15 cellular contexts compared by ENCODE assay signal in the genomic region with DNA sequence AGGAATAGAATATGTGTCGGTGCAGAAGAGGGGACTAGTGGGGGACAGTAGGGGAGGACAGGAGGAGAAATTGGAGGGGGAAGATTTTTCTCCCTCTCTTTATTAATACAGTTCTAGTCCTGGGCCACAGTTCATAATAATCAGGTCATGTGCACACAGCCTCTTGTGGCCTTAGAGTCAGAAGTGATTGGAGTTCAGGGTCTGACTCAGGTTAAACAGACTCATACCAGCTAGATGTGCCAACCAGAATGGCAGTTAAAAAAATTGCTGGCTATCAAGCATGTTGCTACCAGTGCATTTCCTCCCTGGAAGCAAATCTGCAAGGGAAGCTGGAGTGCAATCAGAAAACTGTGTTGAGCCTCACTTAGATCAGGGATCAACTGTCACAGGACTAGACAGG.
DNase-seq lines count a peak whose midpoint lies in the region; ATAC-seq and TF ChIP-seq lines count a peak whose summit lies in the region.
"Had no signal": no experiment of that assay in that cellular context is flagged by ENCODE, and none has a peak within 500 bp of the region (broad histone marks: within the 10 kb centered on the region; RNA-seq: fewer than 3 reads in every experiment).

No MANE protein-coding gene starts in this region.

- peak; percentile 68 for DNase-seq in MG63
- peak; percentile 11 for DNase-seq in astrocyte of the hippocampus (ENCODE audit: low read depth, low spot score)
- no peak for DNase-seq in hepatocyte (ENCODE audit: low spot score)
- no peak for DNase-seq in upper lobe of right lung
- DNase-seq in DMS153 treated with DMSO at 0.1 percent for 48 hours (lab: John Stamatoyannopoulos, UW; ENCODE audit: unreplicated experiment), result no peak
- DNase-seq in SK-N-DZ (ENCODE audit: low spot score), result no peak
- no peak for DNase-seq in NCI-H146 treated with DMSO at 0.1 percent for 48 hours (lab: John Stamatoyannopoulos, UW; ENCODE audit: unreplicated experiment)
- DNase-seq: brain microvascular endothelial cell; mesendoderm; NCI-H1417 treated with DMSO at 0.1 percent for 48 hours; NCI-H2227 treated with DMSO at 0.1 percent for 48 hours; small intestine; stimulated activated naive CD8-positive, alpha-beta T cell treated with anti-CD3 and anti-CD28 coated beads, Interleukin-15, Interleukin-2, amounts not matched to agents 100 U/mL and 50 U/mL, for 24 hours had no signal

- no peak overlapping the region for H3K4me2 ChIP-seq in hepatocyte
- H3K4me2 ChIP-seq: KMS-11 had no signal

- H3K9me2 ChIP-seq in hepatocyte (replicated peaks; ENCODE audit: insufficient read depth), result no peaks in the 10 kb centered on the region

- no peaks in the 10 kb centered on the region for H3K27me3 ChIP-seq in MG63
- no peaks in the 10 kb centered on the region for H3K27me3 ChIP-seq in hepatocyte
- no peaks in the 10 kb centered on the region for H3K27me3 ChIP-seq in upper lobe of right lung
- H3K27me3 ChIP-seq: brain microvascular endothelial cell had no signal

- H3K4me1 ChIP-seq in hepatocyte (ENCODE audit: insufficient read depth) (peaks cover 5% of the 10 kb centered on the region), upper lobe of right lung (peaks cover 14% of the 10 kb centered on the region)

- H4K20me1 ChIP-seq in hepatocyte (ENCODE audit: insufficient read depth, poor library complexity, severe bottlenecking), result no peaks in the 10 kb centered on the region

- H3K27ac ChIP-seq in hepatocyte, result peak overlapping the region; percentile 31
- H3K27ac ChIP-seq in upper lobe of right lung, result peak overlapping the region; percentile 63
- H3K27ac ChIP-seq: brain microvascular endothelial cell, HL-60, KMS-11 had no signal

- H2AFZ ChIP-seq in hepatocyte, result no peak overlapping the region

- 94% methylated on average over 1 of the region's 1 CpG for WGBS in hepatocyte (ENCODE audit: low lambda C conversion rate, missing lambda C conversion rate)

- intact Hi-C loops in upper lobe of right lung (cut with DNase I), result no loop called here

- H3K79me2 ChIP-seq in hepatocyte, result no peaks in the 10 kb centered on the region

- H3K9me3 ChIP-seq in MG63 (no peaks in the 10 kb centered on the region), hepatocyte (ENCODE audit: low read depth) (no peaks in the 10 kb centered on the region), upper lobe of right lung (no peaks in the 10 kb centered on the region)

- H3K4me3 ChIP-seq in MG63 (no peak overlapping the region), hepatocyte (no peak overlapping the region), upper lobe of right lung (no peak overlapping the region)

- no peak for TF ChIP-seq CTCF in hepatocyte (IDR thresholded peaks at IDR 0.05; ENCODE audit: poor library complexity)
- TF ChIP-seq CTCF in upper lobe of right lung (IDR thresholded peaks at IDR 0.05), result no peak

- no peaks in the 10 kb centered on the region for H3K36me3 ChIP-seq in MG63
- no peaks in the 10 kb centered on the region for H3K36me3 ChIP-seq in hepatocyte (replicated peaks; ENCODE audit: insufficient read depth, low read depth)
- no peaks in the 10 kb centered on the region for H3K36me3 ChIP-seq in upper lobe of right lung
- H3K36me3 ChIP-seq: brain microvascular endothelial cell had no signal

- peak; percentile 35 for ATAC-seq in upper lobe of right lung
- ATAC-seq: stimulated activated naive CD8-positive, alpha-beta T cell treated with anti-CD3 and anti-CD28 coated beads, Interleukin-15, Interleukin-2, amounts not matched to agents 100 U/mL and 50 U/mL, for 24 hours had no signal

Comparison
In these comparisons a context has a peak if more than half of its experiments do, and no peak if none do; other contexts are left out.
1. DNase-seq: peak in MG63 (single experiment) and astrocyte of the hippocampus (single experiment); none in hepatocyte (single experiment), upper lobe of right lung (single experiment), DMS153 treated with DMSO at 0.1 percent for 48 hours (single experiment), SK-N-DZ (single experiment) and NCI-H146 treated with DMSO at 0.1 percent for 48 hours (single experiment).